15 cellular contexts compared by ENCODE assay signal in the genomic region with DNA sequence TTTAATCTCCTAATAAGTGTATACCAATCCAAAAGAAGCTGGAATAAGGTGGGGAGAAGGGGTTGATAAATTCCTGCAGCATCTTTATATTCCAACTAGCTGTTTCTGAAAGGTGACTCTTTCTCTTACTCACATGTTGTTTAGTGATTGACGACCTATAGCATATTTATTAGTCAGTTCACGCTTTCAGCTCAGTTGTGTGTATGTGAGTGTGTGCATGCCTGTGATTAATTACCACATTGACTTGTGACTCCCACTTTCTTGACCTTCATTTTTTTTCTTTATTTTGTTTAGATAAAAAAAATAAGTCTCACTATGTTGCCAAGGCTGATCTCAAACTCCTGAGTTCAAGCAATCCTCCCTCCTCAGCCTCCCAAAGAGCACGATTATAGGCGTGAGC. TPM values are rescaled to one million over a fixed set of nuclear protein-coding genes. Genes with fewer than 3 reads are reported as not detected.
A peak's percentile ranks its signal among the peaks of the same experiment; 100 is the strongest.
DNase-seq lines count a peak whose midpoint lies in the region; ATAC-seq and TF ChIP-seq lines count a peak whose summit lies in the region.
"Had no signal": no experiment of that assay in that cellular context is flagged by ENCODE, and none has a peak within 500 bp of the region (broad histone marks: within the 10 kb centered on the region; RNA-seq: fewer than 3 reads in every experiment).

No MANE protein-coding gene starts in this region.

- peaks cover 63% of the 10 kb centered on the region for H3K36me3 Mint-ChIP-seq in activated T-helper 17 cell treated with anti-CD3 and anti-CD28 coated beads, Interleukin-2, amount 50 U/mL, for 72 hours (ENCODE audit: low read depth)
- H3K36me3 Mint-ChIP-seq in stimulated activated effector memory CD8-positive, alpha-beta T cell treated with anti-CD3 and anti-CD28 coated beads, Interleukin-12 subunit alpha, Interleukin-12 subunit beta, amount 100 ng/mL, for 72 hours = peaks cover 81% of the 10 kb centered on the region

- H3K4me3 ChIP-seq in fibroblast of mammary gland (ENCODE audit: control insufficient read depth, low read depth, low read length) = no peak overlapping the region
- no peak overlapping the region for H3K4me3 ChIP-seq in tibial nerve
- H3K4me3 ChIP-seq: right lobe of liver had no signal

- H3K4me1 ChIP-seq in tibial nerve = peaks cover 4 to 90% (median 58%) of the 10 kb centered on the region in 4 donors

- DNase-seq in ELR (ENCODE audit: low read depth) = peak; percentile 66
- peak; percentile 83 for DNase-seq in fibroblast of mammary gland (ENCODE audit: low read depth)
- no peak for DNase-seq in stimulated activated effector memory CD8-positive, alpha-beta T cell treated with anti-CD3 and anti-CD28 coated beads, Interleukin-12 subunit alpha, Interleukin-12 subunit beta, amount 100 ng/mL, for 72 hours (ENCODE audit: low spot score in 2 of 2)
- DNase-seq in tibial nerve (ENCODE audit: low spot score in 2 of 2) = no peak
- DNase-seq in stimulated activated CD4-positive, alpha-beta T cell treated with anti-CD3 and anti-CD28 coated beads, Interleukin-15, amount 100 ng/mL, for 24 hours = no peak
- DNase-seq: activated naive CD4-positive, alpha-beta T cell treated with Interleukin-2 at 50 U/mL for 16 hours; cortex of kidney; GDM1; NCI-H1694 treated with DMSO at 0.1 percent for 48 hours; NCI-H526; right lobe of liver; RPMI8226; stimulated activated naive CD8-positive, alpha-beta T cell treated with anti-CD3 and anti-CD28 coated beads, Interleukin-15, Interleukin-2, amounts not matched to agents 100 U/mL and 50 U/mL, for 24 hours had no signal

- H3K9me3 ChIP-seq in tibial nerve = no peaks in the 10 kb centered on the region
- H3K9me3 ChIP-seq: right lobe of liver had no signal

- no peak for TF ChIP-seq EP300 in tibial nerve (IDR thresholded peaks at IDR 0.05)

- H3K27ac ChIP-seq in tibial nerve = no peak overlapping the region
- H3K27ac ChIP-seq: right lobe of liver had no signal

- H3K27ac Mint-ChIP-seq in activated T-helper 17 cell treated with anti-CD3 and anti-CD28 coated beads, Interleukin-2, amount 50 U/mL, for 72 hours = peak overlapping the region; percentile 99
- H3K27ac Mint-ChIP-seq in stimulated activated effector memory CD8-positive, alpha-beta T cell treated with anti-CD3 and anti-CD28 coated beads, Interleukin-12 subunit alpha, Interleukin-12 subunit beta, amount 100 ng/mL, for 72 hours = peak overlapping the region; percentile 99

- H3K4me1 Mint-ChIP-seq in activated T-helper 17 cell treated with anti-CD3 and anti-CD28 coated beads, Interleukin-2, amount 50 U/mL, for 72 hours = peaks cover 73% of the 10 kb centered on the region
- peaks cover 96% of the 10 kb centered on the region for H3K4me1 Mint-ChIP-seq in stimulated activated effector memory CD8-positive, alpha-beta T cell treated with anti-CD3 and anti-CD28 coated beads, Interleukin-12 subunit alpha, Interleukin-12 subunit beta, amount 100 ng/mL, for 72 hours

- peak; percentile 61 for ATAC-seq in activated T-helper 17 cell treated with anti-CD3 and anti-CD28 coated beads, Interleukin-2, amount 50 U/mL, for 72 hours (replicated peaks)
- peak; percentile 62 for ATAC-seq in stimulated activated effector memory CD8-positive, alpha-beta T cell treated with anti-CD3 and anti-CD28 coated beads, Interleukin-12 subunit alpha, Interleukin-12 subunit beta, amount 100 ng/mL, for 72 hours
- ATAC-seq in GM18867 (IDR thresholded peaks at IDR 0.05; ENCODE audit: unreplicated experiment) = no peak
- ATAC-seq: right lobe of liver; stimulated activated naive CD8-positive, alpha-beta T cell treated with anti-CD3 and anti-CD28 coated beads, Interleukin-15, Interleukin-2, amounts not matched to agents 100 U/mL and 50 U/mL, for 24 hours had no signal

- H3K27me3 ChIP-seq in tibial nerve = no peaks in the 10 kb centered on the region
- H3K27me3 ChIP-seq: right lobe of liver had no signal

- H3K27me3 Mint-ChIP-seq in activated T-helper 17 cell treated with anti-CD3 and anti-CD28 coated beads, Interleukin-2, amount 50 U/mL, for 72 hours = no peaks in the 10 kb centered on the region

- no peaks in the 10 kb centered on the region for H3K9me3 Mint-ChIP-seq in activated T-helper 17 cell treated with anti-CD3 and anti-CD28 coated beads, Interleukin-2, amount 50 U/mL, for 72 hours
- no peaks in the 10 kb centered on the region for H3K9me3 Mint-ChIP-seq in stimulated activated effector memory CD8-positive, alpha-beta T cell treated with anti-CD3 and anti-CD28 coated beads, Interleukin-12 subunit alpha, Interleukin-12 subunit beta, amount 100 ng/mL, for 72 hours

- no peak for TF ChIP-seq POLR2A in tibial nerve (IDR thresholded peaks at IDR 0.05)

- H3K4me3 Mint-ChIP-seq in activated T-helper 17 cell treated with anti-CD3 and anti-CD28 coated beads, Interleukin-2, amount 50 U/mL, for 72 hours = peak overlapping the region; percentile 88
- H3K4me3 Mint-ChIP-seq in stimulated activated effector memory CD8-positive, alpha-beta T cell treated with anti-CD3 and anti-CD28 coated beads, Interleukin-12 subunit alpha, Interleukin-12 subunit beta, amount 100 ng/mL, for 72 hours = peak overlapping the region; percentile 69

- TF ChIP-seq CTCF in fibroblast of mammary gland (conservative IDR thresholded peaks at IDR 0.05; ENCODE audit: control insufficient read depth, insufficient read depth, low read depth, low read length) = no peak
- TF ChIP-seq CTCF in tibial nerve (IDR thresholded peaks at IDR 0.05) = no peak

- H3K36me3 ChIP-seq in tibial nerve = no peaks in the 10 kb centered on the region
- H3K36me3 ChIP-seq: right lobe of liver had no signal

- 76 to 85% methylated on average over 4 of the region's 4 CpGs for WGBS in tibial nerve, 2 donors

RNA-seq across cellular contexts. Expression of gene ATP2B4, which starts 44.4 kb away (rescaled TPM):
- total RNA-seq in activated T-helper 17 cell treated with anti-CD3 and anti-CD28 coated beads, Interleukin-2, amount 50 U/mL, for 72 hours = 100 to 1,000 TPM; 101 TPM
- total RNA-seq in tibial nerve = 100 to 1,000 TPM in 1 of 4 donors, 10 to 100 TPM in 3; 78.6 to 135 (median 85.0) TPM

Comparison
In these comparisons a context has a peak if more than half of its experiments do, and no peak if none do; other contexts are left out.
1. DNase-seq: peak in ELR (single experiment) and fibroblast of mammary gland (single experiment); none in stimulated activated effector memory CD8-positive, alpha-beta T cell treated with anti-CD3 and anti-CD28 coated beads, Interleukin-12 subunit alpha, Interleukin-12 subunit beta, amount 100 ng/mL, for 72 hours (0 of 2), tibial nerve (0 of 2) and stimulated activated CD4-positive, alpha-beta T cell treated with anti-CD3 and anti-CD28 coated beads, Interleukin-15, amount 100 ng/mL, for 24 hours (single experiment).